8 cellular contexts compared by ENCODE assay signal in the genomic region with DNA sequence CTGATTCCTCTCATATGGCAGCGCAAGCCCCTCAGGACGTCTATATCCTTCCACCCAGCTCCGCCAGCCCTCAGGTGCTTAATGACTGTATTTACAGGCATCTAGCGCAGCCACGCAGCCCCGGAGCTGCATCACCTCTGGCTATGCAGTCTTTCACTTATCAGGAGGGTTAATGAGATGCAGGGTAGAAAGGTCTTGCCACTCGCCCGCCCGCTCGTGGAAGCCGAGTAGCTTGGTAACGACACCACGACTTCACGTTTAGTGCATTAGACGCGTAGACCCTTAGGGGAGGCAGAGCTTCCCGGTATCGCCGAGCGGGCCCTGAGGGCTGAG. TPM values are rescaled to one million over a fixed set of nuclear protein-coding genes. Genes with fewer than 3 reads are reported as not detected.
DNase-seq lines count a peak whose midpoint lies in the region; FAIRE-seq and TF ChIP-seq lines count a peak whose summit lies in the region.

No MANE protein-coding gene starts in this region.

- TF ChIP-seq CTCF in WERI-Rb-1 (IDR thresholded peaks at IDR 0.05; ENCODE audit: low read depth, low read length) (no peak), prostate gland (IDR thresholded peaks at IDR 0.05) (no peak)

- TF ChIP-seq POLR2A in prostate gland (IDR thresholded peaks at IDR 0.05) (no peak), GM12891 (IDR thresholded peaks at IDR 0.05; ENCODE audit: low read depth, low read length) (no peak)

- no peak for FAIRE-seq in GM12891 (lab: Jason Lieb, UNC)

- H3K27ac ChIP-seq in WERI-Rb-1 (peak overlapping the region; percentile 88), prostate gland (peak overlapping the region; percentile 91 to 93)

- intact Hi-C loops in prostate gland (cut with DNase I): loop anchor here (10.0 kb wide), 1 partner anchor 115 kb away; no protein-coding TSS in a partner anchor

- DNase-seq in DMS79 treated with DMSO at 0.1 percent for 48 hours (lab: John Stamatoyannopoulos, UW) (peak; percentile 34), DMS79 (lab: John Stamatoyannopoulos, UW) (no peak), WERI-Rb-1 (peak; percentile 10), globus pallidus (ENCODE audit: low spot score) (peak; percentile 10), prostate gland (ENCODE audit: low spot score) (peak; percentile 3), GM12891 (ENCODE audit: insufficient read length, low spot score) (no peak), HT-29 (ENCODE audit: low spot score) (no peak), GM19238 (ENCODE audit: insufficient read length, low spot score) (no peak)

- H3K27me3 ChIP-seq in WERI-Rb-1 (ENCODE audit: insufficient read depth, low read depth, severe bottlenecking) (peaks cover 34% of the 10 kb centered on the region), prostate gland (replicated peaks; ENCODE audit: insufficient read depth) (no peaks in the 10 kb centered on the region)

- H3K4me3 ChIP-seq in WERI-Rb-1 (ENCODE audit: low read depth, low read length) (peak overlapping the region; percentile 58), prostate gland (peak overlapping the region; percentile 37 to 41)

- WGBS in prostate gland: 2% methylated on average over 17 of the region's 20 CpGs

- H3K9me3 ChIP-seq in WERI-Rb-1 (ENCODE audit: severe bottlenecking): no peaks in the 10 kb centered on the region
- H3K9me3 ChIP-seq in prostate gland: no peaks in the 10 kb centered on the region

- H3K36me3 ChIP-seq in WERI-Rb-1 (no peaks in the 10 kb centered on the region), prostate gland (no peaks in the 10 kb centered on the region)

- H3K4me1 ChIP-seq in prostate gland (replicated peaks): no peaks in the 10 kb centered on the region

TF ChIP-seq in GM12891, 5 proteins besides CTCF, POLR2A, EP300 and RAD21:
- TF ChIP-seq POU2F2 (IDR thresholded peaks at IDR 0.05; ENCODE audit: low read depth, low read length) (no peak), POLR2AphosphoS5 (IDR thresholded peaks at IDR 0.05; ENCODE audit: low read depth, low read length) (no peak), PAX5 (IDR thresholded peaks at IDR 0.05; ENCODE audit: insufficient read depth, low read length, severe bottlenecking) (no peak), SPI1 (IDR thresholded peaks at IDR 0.05; ENCODE audit: low read depth, low read length) (no peak), TAF1 (IDR thresholded peaks at IDR 0.05; ENCODE audit: low read depth, low read length) (no peak)

RNA-seq across cellular contexts. Expression of a gene that starts 1.5 kb away (rescaled TPM):
- total RNA-seq in prostate gland: 1 to 10 TPM; 8.7 to 9.3 TPM
- not detected for polyA plus RNA-seq in GM12891 (2012; ENCODE audit: low read depth, missing spikeins)
- not detected in 2 replicates for total RNA-seq in HT-29 (2014; rRNA removed; shearing (Covaris generic))

Comparison
In these comparisons a context has a peak if more than half of its experiments do, and no peak if none do; other contexts are left out.
1. DNase-seq: peak in DMS79 treated with DMSO at 0.1 percent for 48 hours (single experiment), WERI-Rb-1 (single experiment), globus pallidus (single experiment) and prostate gland (single experiment); none in DMS79 (single experiment), GM12891 (single experiment), HT-29 (single experiment) and GM19238 (single experiment).